8 cellular contexts compared by ENCODE assay signal in genomic region chr2:118013221-118013723, GRCh38. TPM values are rescaled to one million over a fixed set of nuclear protein-coding genes. Genes with fewer than 3 reads are reported as not detected.
DNase-seq lines count a peak whose midpoint lies in the region; ATAC-seq, FAIRE-seq and TF ChIP-seq lines count a peak whose summit lies in the region.

No MANE protein-coding gene starts in this region.

- peak overlapping the region; percentile 69 for H3K27ac Mint-ChIP-seq in T-helper 2 cell treated with Interferon-gamma antibody and Interleukin-4, amounts not matched to agents 5 μg/mL and 100 μg/mL, for 36 hours
- H3K27ac Mint-ChIP-seq in central memory CD8-positive, alpha-beta T cell (ENCODE audit: low read depth): peak overlapping the region; percentile 87

- H3K9me3 Mint-ChIP-seq in T-helper 2 cell treated with Interferon-gamma antibody and Interleukin-4, amounts not matched to agents 5 μg/mL and 100 μg/mL, for 36 hours: no peaks in the 10 kb centered on the region
- H3K9me3 Mint-ChIP-seq in central memory CD8-positive, alpha-beta T cell: no peaks in the 10 kb centered on the region

- peaks cover 12% of the 10 kb centered on the region for H3K36me3 Mint-ChIP-seq in T-helper 2 cell treated with Interferon-gamma antibody and Interleukin-4, amounts not matched to agents 5 μg/mL and 100 μg/mL, for 36 hours (ENCODE audit: low read depth)
- peaks cover 23% of the 10 kb centered on the region for H3K36me3 Mint-ChIP-seq in central memory CD8-positive, alpha-beta T cell (ENCODE audit: insufficient read depth)

- H4K20me1 ChIP-seq in DND-41 (ENCODE audit: insufficient read depth, low read length): peaks cover 39% of the 10 kb centered on the region

- H3K36me3 ChIP-seq in DND-41 (ENCODE audit: insufficient read depth, low read length) (peaks cover 15% of the 10 kb centered on the region), kidney (ENCODE audit: control insufficient read depth in 1 of 2, insufficient read depth in 2 of 2, low read length in 2 of 2) (peaks cover under 1 to 5% of the 10 kb centered on the region in 2 donors)

- H3K4me2 ChIP-seq in DND-41 (ENCODE audit: insufficient read depth, low read length): peak overlapping the region; percentile 100

- peak overlapping the region; percentile 85 for H3K9ac ChIP-seq in DND-41 (ENCODE audit: low read depth, low read length)
- peak overlapping the region; percentile 49 to 78 for H3K9ac ChIP-seq in kidney (ENCODE audit: low read length in 2 of 2)

- no peaks in the 10 kb centered on the region for H3K9me3 ChIP-seq in DND-41 (ENCODE audit: insufficient read depth, low read length, severe bottlenecking)
- no peaks in the 10 kb centered on the region for H3K9me3 ChIP-seq in kidney (ENCODE audit: control insufficient read depth in 1 of 2, low read length in 2 of 2)

- H3K27ac ChIP-seq in DND-41 (ENCODE audit: low read length): peak overlapping the region; percentile 84
- H3K27ac ChIP-seq in kidney (ENCODE audit: low read depth in 2 of 2, low read length in 2 of 2): peak overlapping the region; percentile 81 to 84

- TF ChIP-seq CTCF in DND-41 (IDR thresholded peaks at IDR 0.05; ENCODE audit: borderline replicate concordance, extremely low read depth, low read length, poor library complexity, severe bottlenecking) (no peak), kidney (IDR thresholded peaks at IDR 0.05; ENCODE audit: borderline replicate concordance, extremely low read depth, insufficient read depth) (no peak)

- H3K4me1 Mint-ChIP-seq in T-helper 2 cell treated with Interferon-gamma antibody and Interleukin-4, amounts not matched to agents 5 μg/mL and 100 μg/mL, for 36 hours (ENCODE audit: low read depth): peaks cover 39% of the 10 kb centered on the region
- H3K4me1 Mint-ChIP-seq in central memory CD8-positive, alpha-beta T cell: peaks cover 27% of the 10 kb centered on the region

- H3K27me3 ChIP-seq in DND-41 (ENCODE audit: insufficient read depth, low read length, poor library complexity): no peaks in the 10 kb centered on the region

- H3K4me3 ChIP-seq in DND-41 (ENCODE audit: low read depth in 1 of 2, low read length in 2 of 2) (peak overlapping the region; percentile 90 to 97), kidney (ENCODE audit: low read length in 2 of 2) (peak overlapping the region; percentile 94 to 96)

- DNase-seq in DND-41 (peak; percentile 47), kidney (peak; percentile 88), OCI-M2 (lab: John Stamatoyannopoulos, UW; ENCODE audit: unreplicated experiment) (no peak)
- peak; percentile 33 for DNase-seq in T-helper 2 cell treated with Interferon-gamma antibody and Interleukin-4, amounts not matched to agents 5 μg/mL and 100 μg/mL, for 36 hours (ENCODE audit: low spot score)
- peak; percentile 14 to 18 for DNase-seq in central memory CD8-positive, alpha-beta T cell (ENCODE audit: low spot score in 2 of 2)
- peak; percentile 18 for DNase-seq in stimulated activated CD4-positive, alpha-beta T cell treated with anti-CD3 and anti-CD28 coated beads, Interleukin-12 subunit alpha, Interleukin-12 subunit beta, amount 100 ng/mL, for 4 hours

- FAIRE-seq in kidney (lab: Jason Lieb, UNC): no peak

- H3K4me1 ChIP-seq in DND-41 (ENCODE audit: insufficient read depth, low read length) (peaks cover 34% of the 10 kb centered on the region), kidney (ENCODE audit: control insufficient read depth in 1 of 2, insufficient read depth in 1 of 2, low read depth in 1 of 2, low read length in 2 of 2) (peaks cover 4 to 13% of the 10 kb centered on the region in 2 donors)

- H3K4me3 Mint-ChIP-seq in T-helper 2 cell treated with Interferon-gamma antibody and Interleukin-4, amounts not matched to agents 5 μg/mL and 100 μg/mL, for 36 hours: peak overlapping the region; percentile 94
- peak overlapping the region; percentile 87 for H3K4me3 Mint-ChIP-seq in central memory CD8-positive, alpha-beta T cell

- H2AFZ ChIP-seq in DND-41 (ENCODE audit: low read depth, low read length): peak overlapping the region; percentile 92

- H3K79me2 ChIP-seq in DND-41 (ENCODE audit: insufficient read depth, low read length): peaks cover 55% of the 10 kb centered on the region

- ATAC-seq in DND-41 (ENCODE audit: insufficient read depth, low read depth): peak; percentile 50
- ATAC-seq in GM21360 (IDR thresholded peaks at IDR 0.05; ENCODE audit: unreplicated experiment): peak; percentile 39
- ATAC-seq in HG03558 (IDR thresholded peaks at IDR 0.05; ENCODE audit: extremely low read depth, unreplicated experiment): peak; percentile 9
- peak; percentile 18 for ATAC-seq in central memory CD8-positive, alpha-beta T cell (replicated peaks; ENCODE audit: extremely low read depth, poor library complexity, severe bottlenecking)

- intact Hi-C loops in kidney (cut with DNase I): no loop called here

- peaks cover under 1% of the 10 kb centered on the region for H3K27me3 Mint-ChIP-seq in T-helper 2 cell treated with Interferon-gamma antibody and Interleukin-4, amounts not matched to agents 5 μg/mL and 100 μg/mL, for 36 hours (ENCODE audit: low read depth)
- no peaks in the 10 kb centered on the region for H3K27me3 Mint-ChIP-seq in central memory CD8-positive, alpha-beta T cell

RNA-seq across cellular contexts. Expression of gene CCDC93, which starts 0.6 kb away (rescaled TPM):
- total RNA-seq in kidney: 36.3 TPM
- polyA plus RNA-seq in kidney (ENCODE audit: insufficient read depth, low read depth, low replicate concordance): 6.7 TPM
